22 cellular contexts compared by ENCODE assay signal in genomic region chr2:99496021-99496420, GRCh38. TPM values are rescaled to one million over a fixed set of nuclear protein-coding genes. Genes with fewer than 3 reads are reported as not detected.
A peak's percentile ranks its signal among the peaks of the same experiment; 100 is the strongest.
DNase-seq lines count a peak whose midpoint lies in the region; ATAC-seq and TF ChIP-seq lines count a peak whose summit lies in the region.
"Had no signal": no experiment of that assay in that cellular context is flagged by ENCODE, and none has a peak within 500 bp of the region (broad histone marks: within the 10 kb centered on the region; RNA-seq: fewer than 3 reads in every experiment).

No MANE protein-coding gene starts in this region.

- H3K27ac Mint-ChIP-seq in stimulated activated naive CD8-positive, alpha-beta T cell treated with anti-CD3 and anti-CD28 coated beads, Interleukin-15, Interleukin-2, amounts not matched to agents 100 ng/mL and 50 ng/mL, for 24 hours: peak overlapping the region; percentile 9
- H3K27ac Mint-ChIP-seq: CD4-positive, CD25-positive, alpha-beta regulatory T cell; IgD-negative memory B cell had no signal

- H3K9me3 ChIP-seq in esophagus muscularis mucosa: no peaks in the 10 kb centered on the region
- H3K9me3 ChIP-seq: BE2C had no signal

- no peaks in the 10 kb centered on the region for H3K9me3 Mint-ChIP-seq in stimulated activated naive CD8-positive, alpha-beta T cell treated with anti-CD3 and anti-CD28 coated beads, Interleukin-15, Interleukin-2, amounts not matched to agents 100 ng/mL and 50 ng/mL, for 24 hours
- H3K9me3 Mint-ChIP-seq: CD4-positive, CD25-positive, alpha-beta regulatory T cell; CD8-positive, alpha-beta memory T cell; IgD-negative memory B cell had no signal

- H3K4me3 ChIP-seq in esophagus muscularis mucosa: no peak overlapping the region

- no peak for TF ChIP-seq EP300 in esophagus muscularis mucosa (IDR thresholded peaks at IDR 0.05)

- no peak for ATAC-seq in stimulated activated naive CD8-positive, alpha-beta T cell treated with anti-CD3 and anti-CD28 coated beads, Interleukin-15, Interleukin-2, amounts not matched to agents 100 U/mL and 50 U/mL, for 24 hours
- peak; percentile 23 for ATAC-seq in left lobe of liver
- ATAC-seq in HG02798 (IDR thresholded peaks at IDR 0.05; ENCODE audit: poor library complexity, unreplicated experiment): no peak
- ATAC-seq in GM18498 (IDR thresholded peaks at IDR 0.05; ENCODE audit: unreplicated experiment): no peak
- ATAC-seq: HepG2 had no signal

- peaks cover 38% of the 10 kb centered on the region for H3K4me1 Mint-ChIP-seq in stimulated activated naive CD8-positive, alpha-beta T cell treated with anti-CD3 and anti-CD28 coated beads, Interleukin-15, Interleukin-2, amounts not matched to agents 100 ng/mL and 50 ng/mL, for 24 hours (ENCODE audit: low read depth)

- no peaks in the 10 kb centered on the region for H3K36me3 Mint-ChIP-seq in stimulated activated naive CD8-positive, alpha-beta T cell treated with anti-CD3 and anti-CD28 coated beads, Interleukin-15, Interleukin-2, amounts not matched to agents 100 ng/mL and 50 ng/mL, for 24 hours (ENCODE audit: low read depth)
- H3K36me3 Mint-ChIP-seq: CD4-positive, CD25-positive, alpha-beta regulatory T cell; CD8-positive, alpha-beta memory T cell; IgD-negative memory B cell had no signal

- H3K4me1 ChIP-seq in esophagus muscularis mucosa: peaks cover 2 to 3% (median 2%) of the 10 kb centered on the region in 4 donors
- H3K4me1 ChIP-seq: BE2C had no signal

- no peak for DNase-seq in stimulated activated naive CD8-positive, alpha-beta T cell treated with anti-CD3 and anti-CD28 coated beads, Interleukin-15, Interleukin-2, amounts not matched to agents 100 U/mL and 50 U/mL, for 24 hours
- DNase-seq in esophagus muscularis mucosa (ENCODE audit: extremely low spot score) (peak; percentile 7), left lobe of liver (ENCODE audit: low spot score) (no peak), activated gamma-delta T cell (lab: John Stamatoyannopoulos, UW) (no peak), middle frontal gyrus (ENCODE audit: extremely low spot score, low spot score) (no peak)
- DNase-seq: 8988T; ACHN; BE2C; C1 segment of cervical spinal cord; CD4-positive, CD25-positive, alpha-beta regulatory T cell; CD8-positive, alpha-beta memory T cell; COR-L47; DMS 273 treated with DMSO at 0.1 percent for 48 hours; DND-41; EL; GOT3; H7 had no signal

- peaks cover 15% of the 10 kb centered on the region for H3K27me3 Mint-ChIP-seq in stimulated activated naive CD8-positive, alpha-beta T cell treated with anti-CD3 and anti-CD28 coated beads, Interleukin-15, Interleukin-2, amounts not matched to agents 100 ng/mL and 50 ng/mL, for 24 hours

- peaks cover 0 to 4% (median 0%) of the 10 kb centered on the region in 4 donors for H3K27me3 ChIP-seq in esophagus muscularis mucosa
- H3K27me3 ChIP-seq: BE2C had no signal

- H3K4me3 Mint-ChIP-seq in stimulated activated naive CD8-positive, alpha-beta T cell treated with anti-CD3 and anti-CD28 coated beads, Interleukin-15, Interleukin-2, amounts not matched to agents 100 ng/mL and 50 ng/mL, for 24 hours: no peak overlapping the region
- H3K4me3 Mint-ChIP-seq: CD8-positive, alpha-beta memory T cell had no signal

- TF ChIP-seq CTCF in esophagus muscularis mucosa (IDR thresholded peaks at IDR 0.05): no peak

- 90% methylated on average over 2 of the region's 2 CpGs for WGBS in esophagus muscularis mucosa

- intact Hi-C loops in esophagus muscularis mucosa (cut with DNase I): no loop called here

- TF ChIP-seq POLR2A in esophagus muscularis mucosa (IDR thresholded peaks at IDR 0.05; ENCODE audit: low read depth): no peak

- H3K36me3 ChIP-seq in esophagus muscularis mucosa: no peaks in the 10 kb centered on the region
- H3K36me3 ChIP-seq: BE2C had no signal

- H3K27ac ChIP-seq in esophagus muscularis mucosa (replicated peaks in 1 of 4): no peak overlapping the region

RNA-seq across cellular contexts. Expression of gene REV1, which starts 6.2 kb away (rescaled TPM):
- total RNA-seq in esophagus muscularis mucosa: 10 to 100 TPM; 26.7 to 47.7 (median 31.4) TPM
- 14.3 TPM for total RNA-seq in left lobe of liver
